In genomic region chr17:74190154-74190553, GRCh38 we compare ENCODE assay signal across 8 cellular contexts. TPM values are rescaled to one million over a fixed set of nuclear protein-coding genes. Genes with fewer than 3 reads are reported as not detected.
DNase-seq lines count a peak whose midpoint lies in the region; ATAC-seq, FAIRE-seq and TF ChIP-seq lines count a peak whose summit lies in the region.

No MANE protein-coding gene starts in this region.

- no peak for TF ChIP-seq RAD21 in GM12878 (IDR thresholded peaks at IDR 0.05; ENCODE audit: insufficient read depth, low read depth, low read length)

- no peaks in the 10 kb centered on the region; a peak in 1 of 4 replicates for H3K27me3 ChIP-seq in GM12878 (replicated peaks in 1 of 2; ENCODE audit: control insufficient read depth in 2 of 2, insufficient read depth in 2 of 2, low read length in 1 of 2)
- H3K27me3 ChIP-seq in tibial artery: peaks cover 0 to 43% of the 10 kb centered on the region in 2 donors

- H4K20me1 ChIP-seq in GM12878 (ENCODE audit: control insufficient read depth, insufficient read depth): no peaks in the 10 kb centered on the region

- intact Hi-C loops in GM12878 (cut with micrococcal nuclease; ENCODE audit: unreplicated experiment) (no loop called here), tibial artery (cut with DNase I; ENCODE audit: low total_unique reads) (no loop called here)

- H3K9ac ChIP-seq in GM12878 (ENCODE audit: control insufficient read depth, insufficient read depth, low read length): no peak overlapping the region

- H3K79me2 ChIP-seq in GM12878 (ENCODE audit: control insufficient read depth, insufficient read depth, low read length): no peaks in the 10 kb centered on the region

- H3K36me3 Mint-ChIP-seq in activated CD4-positive, alpha-beta T cell treated with anti-CD3 and anti-CD28 coated beads, Interleukin-2, amount 10 ng/mL, durations not matched to agents 7 days and 5 days (ENCODE audit: low read depth): no peaks in the 10 kb centered on the region

- H3K4me1 ChIP-seq in GM12878 (ENCODE audit: control insufficient read depth, insufficient read depth, low read length): peaks cover 3% of the 10 kb centered on the region; the same call in 1 of the 2 replicates
- H3K4me1 ChIP-seq in tibial artery: no peaks in the 10 kb centered on the region

- no peak overlapping the region for H3K4me3 ChIP-seq in GM12878
- H3K4me3 ChIP-seq in tibial artery: no peak overlapping the region

- WGBS in GM12878 (ENCODE audit: insufficient coverage, insufficient replicate concordance, low lambda C conversion rate, missing lambda C conversion rate): 41% methylated on average over 2 of the region's 2 CpGs

- H3K4me3 Mint-ChIP-seq in activated CD4-positive, alpha-beta T cell treated with anti-CD3 and anti-CD28 coated beads, Interleukin-2, amount 10 ng/mL, durations not matched to agents 7 days and 5 days: no peak overlapping the region

- H3K4me2 ChIP-seq in GM12878 (ENCODE audit: control insufficient read depth, insufficient read depth): no peak overlapping the region

- no peak for FAIRE-seq in GM12878 (lab: Jason Lieb, UNC)

- TF ChIP-seq POLR2A in GM12878 (IDR thresholded peaks at IDR 0.05; ENCODE audit: low read depth, low read length): no peak

- peaks cover 3% of the 10 kb centered on the region for H3K9me3 Mint-ChIP-seq in activated CD4-positive, alpha-beta T cell treated with anti-CD3 and anti-CD28 coated beads, Interleukin-2, amount 10 ng/mL, durations not matched to agents 7 days and 5 days

- BruUV-seq in GM12878 (replicated peaks; lab: Mats Ljungman, UMichigan): no TSS peak

- no peak overlapping the region for H3K27ac ChIP-seq in GM12878 (ENCODE audit: control insufficient read depth, insufficient read depth)
- no peak overlapping the region for H3K27ac ChIP-seq in tibial artery

- RAD21 ChIA-PET in GM12878 (lab: Charles Lee; ENCODE audit: unreplicated experiment): no interaction called here

- DNase-seq in D341Med (ENCODE audit: low spot score) (peak; percentile 81), NCI-H2227 (lab: John Stamatoyannopoulos, UW; ENCODE audit: unreplicated experiment) (peak; percentile 80), GM12878 (ENCODE audit: low read depth, low spot score) (no peak), midbrain (lab: John Stamatoyannopoulos, UW) (peak; percentile 50), tibial artery (no peak)
- no peak for DNase-seq in activated CD4-positive, alpha-beta T cell treated with anti-CD3 and anti-CD28 coated beads, Interleukin-2, amount 10 ng/mL, durations not matched to agents 7 days and 5 days

- in situ Hi-C loops in GM12878 (cut with MboI): loop anchor here (10.0 kb wide), 1 partner anchor 915 kb away; no protein-coding TSS in a partner anchor

- H2AFZ ChIP-seq in GM12878 (ENCODE audit: control insufficient read depth, low read depth, low read length): no peak overlapping the region

- CTCF ChIA-PET in GM12878 (lab: Yijun Ruan, JAX): interaction anchor here (0.6 to 1.7 kb wide), 3 partner anchors 9 to 13 kb away, joined by 4 to 8 read pairs (median 6); no protein-coding TSS in a partner anchor
- CTCF ChIA-PET in activated CD4-positive, alpha-beta T cell treated with anti-CD3 and anti-CD28 coated beads, Interleukin-2, amount 10 ng/mL, durations not matched to agents 7 days and 5 days (lab: Charles Lee): interaction anchor here (1.1 to 2.0 kb wide), 3 partner anchors 10 to 14 kb away, joined by 3 to 12 read pairs (median 4); no protein-coding TSS in a partner anchor

- H3K4me1 Mint-ChIP-seq in activated CD4-positive, alpha-beta T cell treated with anti-CD3 and anti-CD28 coated beads, Interleukin-2, amount 10 ng/mL, durations not matched to agents 7 days and 5 days: peaks cover 5% of the 10 kb centered on the region

- POLR2A ChIA-PET in GM12878 (lab: Charles Lee): no interaction called here
- POLR2A ChIA-PET in activated CD4-positive, alpha-beta T cell treated with anti-CD3 and anti-CD28 coated beads, Interleukin-2, amount 10 ng/mL, durations not matched to agents 7 days and 5 days (lab: Charles Lee): no interaction called here

- no peak for TF ChIP-seq EP300 in GM12878 (IDR thresholded peaks at IDR 0.05; ENCODE audit: borderline replicate concordance in 1 of 2, control insufficient read depth in 1 of 2, low read depth in 2 of 2, low read length in 2 of 2)

- ATAC-seq in GM21381 (IDR thresholded peaks at IDR 0.05; ENCODE audit: unreplicated experiment) (peak; percentile 73), GM12878 (peak; percentile 90), HG03432 (IDR thresholded peaks at IDR 0.05; ENCODE audit: unreplicated experiment) (no peak)

- H3K36me3 ChIP-seq in GM12878 (ENCODE audit: control insufficient read depth in 2 of 2, insufficient read depth in 2 of 2, low read length in 1 of 2) (no peaks in the 10 kb centered on the region), tibial artery (no peaks in the 10 kb centered on the region)

- peaks cover 1% of the 10 kb centered on the region for H3K27me3 Mint-ChIP-seq in activated CD4-positive, alpha-beta T cell treated with anti-CD3 and anti-CD28 coated beads, Interleukin-2, amount 10 ng/mL, durations not matched to agents 7 days and 5 days

- SMC1A ChIA-PET in GM12878 (lab: Charles Lee; ENCODE audit: uncharacterized antibody, unreplicated experiment): no interaction called here

- no peak overlapping the region for H3K27ac Mint-ChIP-seq in activated CD4-positive, alpha-beta T cell treated with anti-CD3 and anti-CD28 coated beads, Interleukin-2, amount 10 ng/mL, durations not matched to agents 7 days and 5 days

- H3K9me3 ChIP-seq in GM12878 (replicated peaks; ENCODE audit: control insufficient read depth, insufficient read depth, low read length): no peaks in the 10 kb centered on the region
- H3K9me3 ChIP-seq in tibial artery: no peaks in the 10 kb centered on the region

- TF ChIP-seq CTCF in GM12878 (IDR thresholded peaks at IDR 0.05 in 2 of 3, conservative IDR thresholded peaks at IDR 0.05 in 1 of 3; ENCODE audit: control insufficient read depth in 2 of 3, extremely low read depth in 1 of 3, insufficient read depth in 1 of 3, low read depth in 3 of 3, low read length in 3 of 3) (no peak), tibial artery (IDR thresholded peaks at IDR 0.05) (no peak)

TF ChIP-seq in GM12878, 131 proteins besides CTCF, POLR2A, EP300 and RAD21 (continues in another document):
- TF ChIP-seq TAF1 (IDR thresholded peaks at IDR 0.05; ENCODE audit: borderline replicate concordance, low read depth, low read length) (no peak), TCF7 (IDR thresholded peaks at IDR 0.05; ENCODE audit: borderline replicate concordance) (no peak)

RNA-seq across cellular contexts. Expression of gene RPL38, which starts 13.3 kb away (rescaled TPM):
- 157 and 160 TPM in 2 replicates for total RNA-seq in GM12878 (2013; cell fraction: nucleolus; rRNA removed)
- total RNA-seq in GM12878 (2014; rRNA removed) (3,474 and 3,658 TPM in 2 replicates), GM12878 (2014; rRNA removed; fragmentation: Illumina TruSeq; extraction: Trizol) (2,756 and 2,777 TPM in 2 replicates), GM12878 (2021) (1,318 and 1,414 TPM in 2 replicates)
- 1,426 TPM for polyA plus RNA-seq in GM12878 (2011; ENCODE audit: low read depth)
- polyA plus RNA-seq in GM12878 (2011; rRNA removed) (1,375 and 1,634 TPM in 2 replicates), GM12878 (2014; fragmentation: Illumina TruSeq; extraction: Trizol) (1,052 and 1,828 TPM in 2 replicates), GM12878 (2014; fragmentation: Nextera tagmentation; extraction: Ambion mirVana) (1,000 to 10,000 TPM; 2,918 to 3,855 TPM), GM12878 (2014; rRNA removed) (4,938 and 5,822 TPM in 2 replicates), GM12878 (2016; fragmentation: Nextera tagmentation; extraction: Ambion mirVana) (1,000 to 10,000 TPM; 2,421 to 2,570 TPM)
- polyA plus RNA-seq in GM12878 (2011; cell fraction: cytosol; rRNA removed): 350 and 2,010 TPM in 2 replicates
- polyA plus RNA-seq in GM12878 (2011; cell fraction: nucleus; rRNA removed): 901 and 1,479 TPM in 2 replicates
- 5,418 and 5,579 TPM in 2 replicates for polyA plus RNA-seq in GM12878 (2012)
- 1,625 and 2,002 TPM in 2 replicates for polyA minus RNA-seq in GM12878 (2011; rRNA and poly(A)+ RNA removed)
- polyA minus RNA-seq in GM12878 (2011; cell fraction: cytosol; rRNA and poly(A)+ RNA removed): 442 and 456 TPM in 2 replicates
- 137 and 144 TPM in 2 replicates for polyA minus RNA-seq in GM12878 (2011; cell fraction: nucleus; rRNA and poly(A)+ RNA removed)
- 1,000 to 10,000 TPM; 1,114 to 1,326 TPM for total RNA-seq in activated CD4-positive, alpha-beta T cell treated with anti-CD3 and anti-CD28 coated beads, Interleukin-2, amount 10 ng/mL, durations not matched to agents 7 days and 5 days

RNA-seq across cellular contexts. Expression of gene TTYH2, which starts 23.2 kb away (rescaled TPM):
- 149 and 160 TPM in 2 replicates for total RNA-seq in GM12878 (2013; cell fraction: nucleolus; rRNA removed)
- 9.7 and 10.7 TPM in 2 replicates for total RNA-seq in GM12878 (2014; rRNA removed)
- 4.2 and 4.4 TPM in 2 replicates for total RNA-seq in GM12878 (2014; rRNA removed; fragmentation: Illumina TruSeq; extraction: Trizol)
- total RNA-seq in GM12878 (2021): 7.7 and 8.5 TPM in 2 replicates
- 2.5 TPM for polyA plus RNA-seq in GM12878 (2011; ENCODE audit: low read depth)
- polyA plus RNA-seq in GM12878 (2011; rRNA removed): 14.1 and 25.2 TPM in 2 replicates
- 24.7 and 32.7 TPM in 2 replicates for polyA plus RNA-seq in GM12878 (2011; cell fraction: cytosol; rRNA removed)
- 99.0 and 109 TPM in 2 replicates for polyA plus RNA-seq in GM12878 (2011; cell fraction: nucleus; rRNA removed)
- polyA plus RNA-seq in GM12878 (2012): 3.8 and 5.7 TPM in 2 replicates
- polyA plus RNA-seq in GM12878 (2014; fragmentation: Illumina TruSeq; extraction: Trizol): 5.8 and 6.6 TPM in 2 replicates
- under 1 TPM; 0.26 to 0.47 TPM for polyA plus RNA-seq in GM12878 (2014; fragmentation: Nextera tagmentation; extraction: Ambion mirVana)
- polyA plus RNA-seq in GM12878 (2014; rRNA removed): 9.9 and 10.4 TPM in 2 replicates
- 1 to 10 TPM; 6.5 to 6.7 TPM for polyA plus RNA-seq in GM12878 (2016; fragmentation: Nextera tagmentation; extraction: Ambion mirVana)
- 24.1 and 32.2 TPM in 2 replicates for polyA minus RNA-seq in GM12878 (2011; rRNA and poly(A)+ RNA removed)
- 5.4 and 7.2 TPM in 2 replicates for polyA minus RNA-seq in GM12878 (2011; cell fraction: cytosol; rRNA and poly(A)+ RNA removed)
- 20.9 and 23.5 TPM in 2 replicates for polyA minus RNA-seq in GM12878 (2011; cell fraction: nucleus; rRNA and poly(A)+ RNA removed)
- 10 to 100 TPM; 10.2 to 11.9 TPM for total RNA-seq in activated CD4-positive, alpha-beta T cell treated with anti-CD3 and anti-CD28 coated beads, Interleukin-2, amount 10 ng/mL, durations not matched to agents 7 days and 5 days

Comparison
In these comparisons a context has a peak if more than half of its experiments do, and no peak if none do; other contexts are left out.
1. DNase-seq: peak in D341Med (single experiment), NCI-H2227 (single experiment) and midbrain (single experiment); none in GM12878 (single experiment), activated CD4-positive, alpha-beta T cell treated with anti-CD3 and anti-CD28 coated beads, Interleukin-2, amount 10 ng/mL, durations not matched to agents 7 days and 5 days (single experiment) and tibial artery (0 of 2).